In the genomic region with DNA sequence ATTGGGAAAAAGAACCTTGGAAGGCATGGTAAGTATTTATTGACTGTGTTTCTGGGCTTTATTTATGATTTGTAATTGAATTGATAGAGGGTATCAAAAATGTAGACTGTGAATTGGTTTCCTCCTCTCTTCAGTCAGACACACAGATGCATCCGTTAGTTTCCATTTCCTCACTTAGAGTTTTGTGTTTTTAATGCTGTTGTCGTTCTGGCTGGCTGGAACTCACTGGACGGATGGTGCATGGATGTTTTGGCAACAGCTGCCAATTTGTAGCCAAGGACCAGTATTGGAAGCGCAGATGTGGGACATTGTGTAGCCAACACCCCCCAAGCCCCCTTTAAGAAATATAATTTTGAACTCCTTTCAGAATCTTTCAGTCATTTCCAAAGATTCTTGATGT, we compare ENCODE assay signal across 17 cellular contexts.
DNase-seq lines count a peak whose midpoint lies in the region; ATAC-seq and TF ChIP-seq lines count a peak whose summit lies in the region.
"Had no signal": no experiment of that assay in that cellular context is flagged by ENCODE, and none has a peak within 500 bp of the region (broad histone marks: within the 10 kb centered on the region; RNA-seq: fewer than 3 reads in every experiment).

No MANE protein-coding gene starts in this region.

- peaks cover 27% of the 10 kb centered on the region for H3K36me3 Mint-ChIP-seq in activated naive CD8-positive, alpha-beta T cell treated with anti-CD3 and anti-CD28 coated beads, Interleukin-2, amount 10 ng/mL, durations not matched to agents 7 days and 5 days
- H3K36me3 Mint-ChIP-seq in activated naive CD8-positive, alpha-beta T cell treated with anti-CD3 and anti-CD28 coated beads for 36 hours, result peaks cover 36% of the 10 kb centered on the region
- H3K36me3 Mint-ChIP-seq in WTC11, result peaks cover 9% of the 10 kb centered on the region

- peaks cover 91% of the 10 kb centered on the region for H3K79me2 ChIP-seq in mesendoderm (ENCODE audit: control insufficient read depth, insufficient read depth, low read length)

- DNase-seq in activated naive CD8-positive, alpha-beta T cell treated with anti-CD3 and anti-CD28 coated beads, Interleukin-2, amount 10 ng/mL, durations not matched to agents 7 days and 5 days, result no peak
- DNase-seq in activated naive CD8-positive, alpha-beta T cell treated with anti-CD3 and anti-CD28 coated beads for 36 hours, result no peak
- no peak for DNase-seq in WTC11 (ENCODE audit: low spot score)
- DNase-seq in mesendoderm, result no peak
- DNase-seq in brain microvascular endothelial cell, result no peak
- no peak for DNase-seq in medulla oblongata (ENCODE audit: extremely low spot score)
- DNase-seq: C1 segment of cervical spinal cord, DMS53, GDM1, Kasumi-1, NCI-H1417, NCI-H1694 treated with DMSO at 0.1 percent for 48 hours, NCI-H2081 treated with DMSO at 0.1 percent for 48 hours, NCI-H446, SJCRH30 had no signal

- no peak overlapping the region for H3K4me3 Mint-ChIP-seq in activated naive CD8-positive, alpha-beta T cell treated with anti-CD3 and anti-CD28 coated beads, Interleukin-2, amount 10 ng/mL, durations not matched to agents 7 days and 5 days
- H3K4me3 Mint-ChIP-seq in activated naive CD8-positive, alpha-beta T cell treated with anti-CD3 and anti-CD28 coated beads for 36 hours, result no peak overlapping the region
- 0 out of 2 replicates have a peak overlapping the region, but pooled peaks have one; percentile 16 for H3K4me3 Mint-ChIP-seq in WTC11

- no peak overlapping the region for H2BK15ac ChIP-seq in mesendoderm (replicated peaks; ENCODE audit: low read depth)

- POLR2A ChIA-PET in activated naive CD8-positive, alpha-beta T cell treated with anti-CD3 and anti-CD28 coated beads, Interleukin-2, amount 10 ng/mL, durations not matched to agents 7 days and 5 days (lab: Charles Lee), result no interaction called here
- POLR2A ChIA-PET in WTC11 (lab: Charles Lee), result interaction anchor here (0.7 kb wide), 1 partner anchor 23 kb away, joined by 3 read pairs; no protein-coding TSS in a partner anchor

- H3K9ac ChIP-seq in mesendoderm (ENCODE audit: low read length), result no peak overlapping the region

- H2BK5ac ChIP-seq in mesendoderm (ENCODE audit: low read length), result no peak overlapping the region

- in situ Hi-C loops in brain microvascular endothelial cell (cut with HindIII; ENCODE audit: low pct_ligation_motif_present, low sequenced_read_pairs), result no loop called here

- no peak overlapping the region for H2BK120ac ChIP-seq in mesendoderm (ENCODE audit: low read depth, low read length)

- H3K4me1 ChIP-seq in mesendoderm (ENCODE audit: control insufficient read depth, low read depth, low read length), result peaks cover 9% of the 10 kb centered on the region
- H3K4me1 ChIP-seq: SJCRH30 had no signal

- H3K4ac ChIP-seq in mesendoderm (ENCODE audit: low read depth, low read length), result no peak overlapping the region

- peaks cover 5% of the 10 kb centered on the region for H3K79me1 ChIP-seq in mesendoderm (ENCODE audit: low read length)

- TF ChIP-seq CTCF in WTC11 (IDR thresholded peaks at IDR 0.05), result no peak
- TF ChIP-seq CTCF in brain microvascular endothelial cell (IDR thresholded peaks at IDR 0.05; ENCODE audit: low read depth, low read length, missing control alignments), result no peak

- peaks cover 46% of the 10 kb centered on the region for H3K4me1 Mint-ChIP-seq in activated naive CD8-positive, alpha-beta T cell treated with anti-CD3 and anti-CD28 coated beads, Interleukin-2, amount 10 ng/mL, durations not matched to agents 7 days and 5 days
- H3K4me1 Mint-ChIP-seq in activated naive CD8-positive, alpha-beta T cell treated with anti-CD3 and anti-CD28 coated beads for 36 hours, result peaks cover 46% of the 10 kb centered on the region
- H3K4me1 Mint-ChIP-seq in WTC11, result peaks cover 85% of the 10 kb centered on the region

- no peak overlapping the region for H3K4me2 ChIP-seq in mesendoderm (ENCODE audit: low read length)

- H4K5ac ChIP-seq in mesendoderm (ENCODE audit: low read length), result no peak overlapping the region

- H3K4me3 ChIP-seq in mesendoderm (ENCODE audit: low read length) (no peak overlapping the region), brain microvascular endothelial cell (ENCODE audit: low read depth, low read length) (no peak overlapping the region)
- H3K4me3 ChIP-seq: HAP-1, SJCRH30 had no signal

- no peak overlapping the region for H3K18ac ChIP-seq in mesendoderm (ENCODE audit: low read length)

- H2AK5ac ChIP-seq in mesendoderm (ENCODE audit: low read length), result no peak overlapping the region

- H3K27me3 Mint-ChIP-seq in activated naive CD8-positive, alpha-beta T cell treated with anti-CD3 and anti-CD28 coated beads, Interleukin-2, amount 10 ng/mL, durations not matched to agents 7 days and 5 days, result no peaks in the 10 kb centered on the region
- no peaks in the 10 kb centered on the region for H3K27me3 Mint-ChIP-seq in activated naive CD8-positive, alpha-beta T cell treated with anti-CD3 and anti-CD28 coated beads for 36 hours
- no peaks in the 10 kb centered on the region for H3K27me3 Mint-ChIP-seq in WTC11 (ENCODE audit: low read depth)

- H3K36me3 ChIP-seq in mesendoderm (ENCODE audit: control insufficient read depth, insufficient read depth, low read length) (no peaks in the 10 kb centered on the region), brain microvascular endothelial cell (replicated peaks) (no peaks in the 10 kb centered on the region)
- H3K36me3 ChIP-seq: HAP-1, SJCRH30 had no signal

- no CpG with 5 or more reads among the region's 4 CpGs for WGBS in mesendoderm (ENCODE audit: extremely low coverage, insufficient coverage, low lambda C conversion rate)

- no peaks in the 10 kb centered on the region for H3K9me3 Mint-ChIP-seq in activated naive CD8-positive, alpha-beta T cell treated with anti-CD3 and anti-CD28 coated beads, Interleukin-2, amount 10 ng/mL, durations not matched to agents 7 days and 5 days
- H3K9me3 Mint-ChIP-seq in activated naive CD8-positive, alpha-beta T cell treated with anti-CD3 and anti-CD28 coated beads for 36 hours, result no peaks in the 10 kb centered on the region
- no peaks in the 10 kb centered on the region for H3K9me3 Mint-ChIP-seq in WTC11

- H3K27ac ChIP-seq in mesendoderm (ENCODE audit: low read depth, low read length) (no peak overlapping the region), brain microvascular endothelial cell (no peak overlapping the region)
- H3K27ac ChIP-seq: SJCRH30 had no signal

- peak overlapping the region; percentile 3 for H3K56ac ChIP-seq in mesendoderm (ENCODE audit: low read length)

- no peaks in the 10 kb centered on the region for H3K27me3 ChIP-seq in mesendoderm (ENCODE audit: insufficient read depth, low read length, poor library complexity)
- H3K27me3 ChIP-seq in brain microvascular endothelial cell (replicated peaks), result no peaks in the 10 kb centered on the region
- H3K27me3 ChIP-seq: SJCRH30 had no signal

- no peak for ATAC-seq in activated naive CD8-positive, alpha-beta T cell treated with anti-CD3 and anti-CD28 coated beads, Interleukin-2, amount 10 ng/mL, durations not matched to agents 7 days and 5 days (ENCODE audit: low read depth)
- ATAC-seq in WTC11 (no peak), GM21576 (IDR thresholded peaks at IDR 0.05; ENCODE audit: unreplicated experiment) (no peak)

- CTCF ChIA-PET in WTC11 (lab: Charles Lee), result no interaction called here

- H3K23ac ChIP-seq in mesendoderm (ENCODE audit: low read length), result no peak overlapping the region

- peak overlapping the region; percentile 66 for H3K27ac Mint-ChIP-seq in activated naive CD8-positive, alpha-beta T cell treated with anti-CD3 and anti-CD28 coated beads, Interleukin-2, amount 10 ng/mL, durations not matched to agents 7 days and 5 days
- H3K27ac Mint-ChIP-seq in activated naive CD8-positive, alpha-beta T cell treated with anti-CD3 and anti-CD28 coated beads for 36 hours, result no peak overlapping the region
- H3K27ac Mint-ChIP-seq in WTC11, result peak overlapping the region; percentile 90

- no peak overlapping the region for H4K8ac ChIP-seq in mesendoderm (ENCODE audit: low read depth, low read length)

TF ChIP-seq in WTC11, 78 proteins besides CTCF, POLR2A, EP300 and RAD21 (continues in another document):
- TF ChIP-seq EMX1 (CRISPR knock-in tag; IDR thresholded peaks at IDR 0.05) (no peak), MYBL2 (CRISPR knock-in tag; IDR thresholded peaks at IDR 0.05) (no peak), FOXK1 (CRISPR knock-in tag; IDR thresholded peaks at IDR 0.05) (no peak), MXD4 (CRISPR knock-in tag; IDR thresholded peaks at IDR 0.05; ENCODE audit: borderline replicate concordance) (no peak), ZNF416 (CRISPR knock-in tag; IDR thresholded peaks at IDR 0.05) (no peak), CBFB (CRISPR knock-in tag; IDR thresholded peaks at IDR 0.05; ENCODE audit: low read depth) (no peak), ELF4 (CRISPR knock-in tag; IDR thresholded peaks at IDR 0.05; ENCODE audit: low read depth) (no peak), KAT7 (CRISPR knock-in tag; IDR thresholded peaks at IDR 0.05; ENCODE audit: borderline replicate concordance) (no peak), FOXP4 (CRISPR knock-in tag; IDR thresholded peaks at IDR 0.05) (no peak)
- TF ChIP-seq, protein P1, sequence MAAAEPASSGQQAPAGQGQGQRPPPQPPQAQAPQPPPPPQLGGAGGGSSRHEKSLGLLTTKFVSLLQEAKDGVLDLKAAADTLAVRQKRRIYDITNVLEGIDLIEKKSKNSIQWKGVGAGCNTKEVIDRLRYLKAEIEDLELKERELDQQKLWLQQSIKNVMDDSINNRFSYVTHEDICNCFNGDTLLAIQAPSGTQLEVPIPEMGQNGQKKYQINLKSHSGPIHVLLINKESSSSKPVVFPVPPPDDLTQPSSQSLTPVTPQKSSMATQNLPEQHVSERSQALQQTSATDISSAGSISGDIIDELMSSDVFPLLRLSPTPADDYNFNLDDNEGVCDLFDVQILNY (CRISPR knock-in tag; IDR thresholded peaks at IDR 0.05), result no peak
